Comparison of ENCODE assay signal across 24 cellular contexts in genomic region chr4:43373201-43373600, GRCh38.
DNase-seq lines count a peak whose midpoint lies in the region; ATAC-seq, FAIRE-seq and TF ChIP-seq lines count a peak whose summit lies in the region.
"Had no signal": no experiment of that assay in that cellular context is flagged by ENCODE, and none has a peak within 500 bp of the region (broad histone marks: within the 10 kb centered on the region; RNA-seq: fewer than 3 reads in every experiment).

No MANE protein-coding gene starts in this region.

- no peak for TF ChIP-seq POLR2A in GM12878 (IDR thresholded peaks at IDR 0.05; ENCODE audit: low read depth, low read length)

- no peaks in the 10 kb centered on the region for H3K9me3 ChIP-seq in GM12878 (replicated peaks; ENCODE audit: control insufficient read depth, insufficient read depth, low read length)
- H3K9me3 ChIP-seq: A549, BE2C, BLaER1 had no signal

- no peak overlapping the region for H3K9ac ChIP-seq in GM12878 (ENCODE audit: control insufficient read depth, insufficient read depth, low read length)
- H3K9ac ChIP-seq: BLaER1 had no signal

- H3K27me3 ChIP-seq in GM12878 (replicated peaks in 1 of 2; ENCODE audit: control insufficient read depth in 2 of 2, insufficient read depth in 2 of 2, low read length in 1 of 2) = no peaks in the 10 kb centered on the region
- H3K27me3 ChIP-seq: BE2C, BLaER1 had no signal

- no peaks in the 10 kb centered on the region for H4K20me1 ChIP-seq in GM12878 (ENCODE audit: control insufficient read depth, insufficient read depth)
- H4K20me1 ChIP-seq: BLaER1 had no signal

- no peak for TF ChIP-seq EP300 in GM12878 (IDR thresholded peaks at IDR 0.05; ENCODE audit: borderline replicate concordance in 1 of 2, control insufficient read depth in 1 of 2, low read depth in 2 of 2, low read length in 2 of 2)

- ATAC-seq in GM12878 = no peak
- ATAC-seq: A549 had no signal

- peak; percentile 35 for FAIRE-seq in GM12878 (lab: Jason Lieb, UNC)
- FAIRE-seq: A549, G401.6, GM12892, GM18507 had no signal

- intact Hi-C loops in GM12878 (cut with micrococcal nuclease; ENCODE audit: unreplicated experiment) = no loop called here

- 0% methylated on average over 1 of the region's 1 CpG for WGBS in GM12878 (ENCODE audit: insufficient coverage, insufficient replicate concordance, low lambda C conversion rate, missing lambda C conversion rate)

- BruUV-seq in GM12878 (replicated peaks; lab: Mats Ljungman, UMichigan) = no TSS peak

- H3K27ac ChIP-seq in GM12878 (ENCODE audit: control insufficient read depth, insufficient read depth) = no peak overlapping the region
- H3K27ac ChIP-seq: 22Rv1, A549, BLaER1 had no signal

- DNase-seq in Ammon's horn (ENCODE audit: low spot score) = peak; percentile 21
- no peak for DNase-seq in GM12878 (ENCODE audit: low read depth, low spot score)
- peak; percentile 32 for DNase-seq in cerebellum (ENCODE audit: low spot score)
- no peak for DNase-seq in SIG-M5 (lab: John Stamatoyannopoulos, UW)
- no peak for DNase-seq in activated T-cell treated with anti-CD3 and anti-CD28 coated beads for 4 hours
- DNase-seq: AML-193; BE2C; CD4-positive, alpha-beta memory T cell; CD4-positive, CD25-positive, alpha-beta regulatory T cell; CD8-positive, alpha-beta memory T cell; COR-L47; DMS 273 treated with DMSO at 0.1 percent for 48 hours; DMS153; DMS53; DMS79; DND-41; EL; GF-D8 had no signal

- no peaks in the 10 kb centered on the region for H3K36me3 ChIP-seq in GM12878 (ENCODE audit: control insufficient read depth in 2 of 2, insufficient read depth in 2 of 2, low read length in 1 of 2)
- H3K36me3 ChIP-seq: BE2C, BLaER1 had no signal

- POLR2A ChIA-PET in GM12878 (lab: Charles Lee) = no interaction called here

- no peak for TF ChIP-seq RAD21 in GM12878 (IDR thresholded peaks at IDR 0.05; ENCODE audit: insufficient read depth, low read depth, low read length)

- TF ChIP-seq CTCF in GM12878 (IDR thresholded peaks at IDR 0.05 in 2 of 3, conservative IDR thresholded peaks at IDR 0.05 in 1 of 3; ENCODE audit: control insufficient read depth in 2 of 3, extremely low read depth in 1 of 3, insufficient read depth in 1 of 3, low read depth in 3 of 3, low read length in 3 of 3) = no peak

- H3K79me2 ChIP-seq in GM12878 (ENCODE audit: control insufficient read depth, insufficient read depth, low read length) = no peaks in the 10 kb centered on the region

- CTCF ChIA-PET in GM12878 (lab: Yijun Ruan, JAX) = no interaction called here

- no peak overlapping the region for H3K4me3 ChIP-seq in GM12878
- H3K4me3 ChIP-seq: A549, BLaER1 had no signal

- H3K4me2 ChIP-seq in GM12878 (ENCODE audit: control insufficient read depth, insufficient read depth) = no peak overlapping the region
- H3K4me2 ChIP-seq: A549, BLaER1 had no signal

- RAD21 ChIA-PET in GM12878 (lab: Charles Lee; ENCODE audit: unreplicated experiment) = no interaction called here

- in situ Hi-C loops in GM12878 (cut with MboI) = no loop called here

- H3K4me1 ChIP-seq in GM12878 (ENCODE audit: control insufficient read depth, insufficient read depth, low read length) = no peaks in the 10 kb centered on the region
- H3K4me1 ChIP-seq: A549, BE2C, BLaER1 had no signal

- SMC1A ChIA-PET in GM12878 (lab: Charles Lee; ENCODE audit: uncharacterized antibody, unreplicated experiment) = no interaction called here

- no peak overlapping the region for H2AFZ ChIP-seq in GM12878 (ENCODE audit: control insufficient read depth, low read depth, low read length)

TF ChIP-seq in GM12878, 131 proteins besides CTCF, POLR2A, EP300 and RAD21:
- TF ChIP-seq NBN (IDR thresholded peaks at IDR 0.05) = no peak
- no peak for TF ChIP-seq GATAD2B (conservative IDR thresholded peaks at IDR 0.05; ENCODE audit: low read depth)
- TF ChIP-seq STAT3 (IDR thresholded peaks at IDR 0.05; ENCODE audit: low read depth, low read length) = no peak
- TF ChIP-seq CREM (IDR thresholded peaks at IDR 0.05; ENCODE audit: low read depth) = no peak
- no peak for TF ChIP-seq PRDM15 (CRISPR knock-in tag; IDR thresholded peaks at IDR 0.05)
- TF ChIP-seq ZNF384 (IDR thresholded peaks at IDR 0.05; ENCODE audit: borderline replicate concordance, low read depth, low read length) = no peak
- no peak for TF ChIP-seq ZZZ3 (IDR thresholded peaks at IDR 0.05; ENCODE audit: control insufficient read depth, insufficient read length, low read depth)
- no peak for TF ChIP-seq USF1 (IDR thresholded peaks at IDR 0.05; ENCODE audit: borderline replicate concordance, extremely low read length, insufficient read depth, low read depth, low read length)
- TF ChIP-seq DPF2 (IDR thresholded peaks at IDR 0.05) = no peak
- no peak for TF ChIP-seq NR2F1 (conservative IDR thresholded peaks at IDR 0.05)
- TF ChIP-seq TARDBP (IDR thresholded peaks at IDR 0.05; ENCODE audit: borderline replicate concordance) = no peak
- no peak for TF ChIP-seq BHLHE40 (IDR thresholded peaks at IDR 0.05; ENCODE audit: borderline replicate concordance in 1 of 2, low read depth in 2 of 2, low read length in 1 of 2)
- no peak for TF ChIP-seq EGR1 (IDR thresholded peaks at IDR 0.05; ENCODE audit: borderline replicate concordance in 1 of 2, low read depth in 2 of 2, low read length in 2 of 2)
- TF ChIP-seq NFXL1 (IDR thresholded peaks at IDR 0.05; ENCODE audit: borderline replicate concordance) = no peak

Comparison
In these comparisons a context has a peak if more than half of its experiments do, and no peak if none do; other contexts are left out.
1. DNase-seq: peak in Ammon's horn (single experiment) and cerebellum (single experiment); none in GM12878 (single experiment), SIG-M5 (single experiment) and activated T-cell treated with anti-CD3 and anti-CD28 coated beads for 4 hours (single experiment).